In the genomic region with DNA sequence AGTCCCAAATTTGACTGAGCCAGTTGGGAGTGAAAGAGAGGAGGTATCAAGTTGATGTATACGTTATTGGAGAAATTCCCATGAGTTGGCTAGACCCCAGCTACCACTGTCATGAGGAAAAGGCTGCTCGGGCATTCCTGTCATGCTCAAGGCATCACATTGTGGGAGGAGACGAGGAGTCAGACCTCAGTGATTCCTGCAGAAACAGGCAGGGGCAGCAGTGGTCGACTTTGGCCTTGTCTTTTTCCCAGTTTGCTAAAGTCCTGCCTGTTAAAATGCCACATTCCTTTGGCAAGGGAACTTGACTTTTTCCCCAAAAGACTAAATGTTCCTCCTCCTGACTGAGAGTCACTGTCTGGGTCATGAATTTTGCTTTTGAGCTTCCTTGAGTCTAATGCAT, we compare ENCODE assay signal across 17 cellular contexts.
DNase-seq lines count a peak whose midpoint lies in the region; ATAC-seq, FAIRE-seq and TF ChIP-seq lines count a peak whose summit lies in the region.
"Had no signal": no experiment of that assay in that cellular context is flagged by ENCODE, and none has a peak within 500 bp of the region (broad histone marks: within the 10 kb centered on the region; RNA-seq: fewer than 3 reads in every experiment).

No MANE protein-coding gene starts in this region.

- H3K27ac ChIP-seq in endodermal cell (ENCODE audit: low read depth, low read length): no peak overlapping the region
- no peak overlapping the region for H3K27ac ChIP-seq in substantia nigra (ENCODE audit: low read depth, low read length, poor library complexity, severe bottlenecking)
- H3K27ac ChIP-seq: RWPE1, SJSA1 had no signal

- no peak overlapping the region for H3K27ac Mint-ChIP-seq in endodermal cell
- H3K27ac Mint-ChIP-seq: CD4-positive, alpha-beta memory T cell; IgD-negative memory B cell had no signal

- H3K4me1 ChIP-seq in endodermal cell (ENCODE audit: control insufficient read depth, insufficient read depth, low read length): no peaks in the 10 kb centered on the region
- H3K4me1 ChIP-seq: BE2C, SJSA1 had no signal

- no peaks in the 10 kb centered on the region for H3K9me3 ChIP-seq in endodermal cell (ENCODE audit: control insufficient read depth, low read length)
- H3K9me3 ChIP-seq: BE2C, SJSA1 had no signal

- DNase-seq in HuH-7 (ENCODE audit: low spot score): peak; percentile 5
- peak; percentile 83 for DNase-seq in endodermal cell
- DNase-seq in kidney glomerular epithelial cell (lab: John Stamatoyannopoulos, UW): peak; percentile 17
- no peak for DNase-seq in frontal cortex (ENCODE audit: low spot score in 2 of 2)
- no peak for DNase-seq in substantia nigra (lab: John Stamatoyannopoulos, UW)
- DNase-seq in hypothalamus (lab: John Stamatoyannopoulos, UW): no peak
- DNase-seq: BE2C; CD4-positive, alpha-beta memory T cell; DMS79 treated with DMSO at 0.1 percent for 48 hours; NCI-H1436; NCI-H2029 treated with DMSO at 0.1 percent for 48 hours; NCI-H510A treated with DMSO at 0.1 percent for 48 hours had no signal

- H3K4me1 Mint-ChIP-seq in endodermal cell: no peaks in the 10 kb centered on the region
- H3K4me1 Mint-ChIP-seq: CD4-positive, alpha-beta memory T cell; IgD-negative memory B cell had no signal

- H3K36me3 Mint-ChIP-seq in endodermal cell (ENCODE audit: low read depth): no peaks in the 10 kb centered on the region
- H3K36me3 Mint-ChIP-seq: CD4-positive, alpha-beta memory T cell; IgD-negative memory B cell had no signal

- H3K4me3 Mint-ChIP-seq in endodermal cell: no peak overlapping the region
- H3K4me3 Mint-ChIP-seq: CD4-positive, alpha-beta memory T cell; IgD-negative memory B cell had no signal

- peak; percentile 67 for TF ChIP-seq CTCF in endodermal cell (conservative IDR thresholded peaks at IDR 0.05)

- no peaks in the 10 kb centered on the region for H3K36me3 ChIP-seq in endodermal cell (ENCODE audit: control insufficient read depth, insufficient read depth, low read length)
- H3K36me3 ChIP-seq: BE2C, SJSA1 had no signal

- WGBS in endodermal cell (ENCODE audit: insufficient coverage in 1 of 2, insufficient read length in 1 of 2), 2 experiments: 45 to 67% methylated on average over 3 to 4 of the region's 4 CpGs

- no peak for FAIRE-seq in frontal cortex (lab: Jason Lieb, UNC)
- FAIRE-seq: H54 had no signal

- no peak overlapping the region for H3K4me3 ChIP-seq in endodermal cell (ENCODE audit: low read length)
- H3K4me3 ChIP-seq: SJSA1 had no signal

- peaks cover 2% of the 10 kb centered on the region for H3K9me3 Mint-ChIP-seq in endodermal cell

- no peaks in the 10 kb centered on the region for H3K27me3 Mint-ChIP-seq in endodermal cell (ENCODE audit: insufficient read depth)
- H3K27me3 Mint-ChIP-seq: CD4-positive, alpha-beta memory T cell; IgD-negative memory B cell had no signal

- no peak overlapping the region for H3K9ac ChIP-seq in endodermal cell (ENCODE audit: extremely low read depth, low read length, poor library complexity, severe bottlenecking)

- ATAC-seq in HG03159 (IDR thresholded peaks at IDR 0.05; ENCODE audit: unreplicated experiment): no peak

- no peaks in the 10 kb centered on the region for H3K27me3 ChIP-seq in endodermal cell (ENCODE audit: control insufficient read depth, insufficient read depth, low read length, poor library complexity, severe bottlenecking)
- H3K27me3 ChIP-seq: BE2C, SJSA1 had no signal

Comparison
In these comparisons a context has a peak if more than half of its experiments do, and no peak if none do; other contexts are left out.
1. DNase-seq: peak in HuH-7 (single experiment), endodermal cell (single experiment) and kidney glomerular epithelial cell (single experiment); none in frontal cortex (0 of 2), substantia nigra (0 of 49) and hypothalamus (0 of 51).